7 cellular contexts compared by ENCODE assay signal in the genomic region with DNA sequence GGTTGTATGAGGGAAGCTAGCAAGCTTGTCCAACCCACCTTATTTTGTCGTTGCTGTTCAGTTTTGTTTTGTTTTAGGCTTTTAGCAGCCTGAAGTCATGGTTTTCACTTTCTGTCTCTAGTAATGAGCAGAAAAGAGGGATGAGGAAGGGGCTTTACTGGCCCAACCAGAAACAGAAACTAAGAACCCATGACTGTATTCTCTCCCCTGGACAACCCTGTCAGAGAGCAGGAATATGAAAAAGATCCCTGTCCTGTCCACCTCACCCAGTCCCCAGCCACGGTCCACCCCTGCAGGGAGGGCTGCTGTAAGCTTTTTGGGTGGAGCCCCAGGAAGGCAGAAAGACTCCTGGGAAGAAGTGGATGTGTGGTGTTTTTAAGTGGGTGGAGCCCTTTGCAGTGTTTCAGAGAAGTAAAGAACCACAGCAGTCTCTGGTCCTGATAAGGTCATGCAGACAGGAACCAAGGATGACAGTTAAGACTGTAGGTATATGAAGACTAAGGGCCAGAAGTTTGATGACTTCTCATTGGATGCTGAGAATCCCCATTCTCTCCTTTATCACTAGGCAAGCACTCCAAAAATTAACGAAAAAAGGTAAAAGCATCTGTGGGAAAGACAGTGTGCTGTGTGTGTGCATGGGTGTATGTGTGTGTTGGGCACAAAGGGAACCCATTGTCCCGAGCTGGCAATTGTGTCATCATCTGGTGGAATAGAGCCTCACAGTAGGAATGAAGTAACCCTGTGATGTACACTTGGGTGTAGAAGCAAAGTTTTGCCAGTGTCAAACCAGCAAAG. TPM values are rescaled to one million over a fixed set of nuclear protein-coding genes. Genes with fewer than 3 reads are reported as not detected.
A peak's percentile ranks its signal among the peaks of the same experiment; 100 is the strongest.
DNase-seq lines count a peak whose midpoint lies in the region; ATAC-seq, FAIRE-seq and TF ChIP-seq lines count a peak whose summit lies in the region.

No MANE protein-coding gene starts in this region.

- H3K23ac ChIP-seq in mesendoderm (ENCODE audit: low read length): no peak overlapping the region

- no peak overlapping the region for H2BK15ac ChIP-seq in mesendoderm (replicated peaks; ENCODE audit: low read depth)

- no CpG with 5 or more reads among the region's 4 CpGs for WGBS in mesendoderm (ENCODE audit: extremely low coverage, insufficient coverage, low lambda C conversion rate)
- 27 to 33% methylated on average over 3 to 4 of the region's 4 CpGs for WGBS in lower leg skin, 2 donors

- no peak overlapping the region for H2BK5ac ChIP-seq in mesendoderm (ENCODE audit: low read length)

- peak overlapping the region; percentile 64; the same call in 1 of the 2 replicates for H3K27ac ChIP-seq in MM.1S (ENCODE audit: low read length)
- no peak overlapping the region for H3K27ac ChIP-seq in mesendoderm (ENCODE audit: low read depth, low read length)

- no peak overlapping the region for H2BK120ac ChIP-seq in mesendoderm (ENCODE audit: low read depth, low read length)

- H3K4me3 ChIP-seq in MM.1S (ENCODE audit: low read length): peak overlapping the region; percentile 55
- H3K4me3 ChIP-seq in mesendoderm (ENCODE audit: low read length): no peak overlapping the region
- H3K4me3 ChIP-seq in lower leg skin (ENCODE audit: low read depth, poor library complexity, severe bottlenecking): no peak overlapping the region

- H3K27me3 ChIP-seq in MM.1S (replicated peaks; ENCODE audit: insufficient read depth, low read length) (no peaks in the 10 kb centered on the region), mesendoderm (ENCODE audit: insufficient read depth, low read length, poor library complexity) (no peaks in the 10 kb centered on the region)

- H3K79me1 ChIP-seq in mesendoderm (ENCODE audit: low read length): no peaks in the 10 kb centered on the region

- peak; percentile 70 for FAIRE-seq in GM18507 (lab: Jason Lieb, UNC)

- ATAC-seq in GM21737 (IDR thresholded peaks at IDR 0.05; ENCODE audit: unreplicated experiment) (peak; percentile 56), HG02981 (IDR thresholded peaks at IDR 0.05; ENCODE audit: unreplicated experiment) (no peak)

- no peaks in the 10 kb centered on the region for H3K9me3 ChIP-seq in MM.1S (replicated peaks; ENCODE audit: insufficient read depth, low read length)

- H4K20me1 ChIP-seq in MM.1S (ENCODE audit: insufficient read depth, low read length): no peaks in the 10 kb centered on the region

- no peak overlapping the region for H4K8ac ChIP-seq in mesendoderm (ENCODE audit: low read depth, low read length)

- H3K79me2 ChIP-seq in MM.1S (ENCODE audit: low read length): no peaks in the 10 kb centered on the region
- H3K79me2 ChIP-seq in mesendoderm (ENCODE audit: control insufficient read depth, insufficient read depth, low read length): no peaks in the 10 kb centered on the region

- no peak overlapping the region for H4K5ac ChIP-seq in mesendoderm (ENCODE audit: low read length)

- H2AK5ac ChIP-seq in mesendoderm (ENCODE audit: low read length): no peak overlapping the region

- H3K4ac ChIP-seq in mesendoderm (ENCODE audit: low read depth, low read length): peak overlapping the region; percentile 62

- H3K18ac ChIP-seq in mesendoderm (ENCODE audit: low read length): no peak overlapping the region

- H2AFZ ChIP-seq in MM.1S (ENCODE audit: low read length): peak overlapping the region; percentile 71

- intact Hi-C loops in lower leg skin (cut with DNase I; ENCODE audit: low total_unique reads): no loop called here

- H3K36me3 ChIP-seq in MM.1S (replicated peaks; ENCODE audit: insufficient read depth, low read length) (no peaks in the 10 kb centered on the region), mesendoderm (ENCODE audit: control insufficient read depth, insufficient read depth, low read length) (no peaks in the 10 kb centered on the region)

- no peak for TF ChIP-seq POLR2A in lower leg skin (IDR thresholded peaks at IDR 0.05)

- no peaks in the 10 kb centered on the region for H3K9me2 ChIP-seq in MM.1S (replicated peaks; ENCODE audit: insufficient read depth, low read length)

- no peak for DNase-seq in GM18507 (ENCODE audit: extremely low spot score, insufficient read length, low read depth)
- DNase-seq in MM.1S: peak; percentile 64
- no peak for DNase-seq in mesendoderm
- no peak for DNase-seq in NCI-H446 treated with DMSO at 0.1 percent for 48 hours (lab: John Stamatoyannopoulos, UW)
- no peak for DNase-seq in lower leg skin (ENCODE audit: low spot score in 2 of 2)

- H3F3A ChIP-seq in MM.1S (ENCODE audit: insufficient read depth, low read length): peaks cover 14% of the 10 kb centered on the region

- H3K9ac ChIP-seq in MM.1S (ENCODE audit: low read length) (peak overlapping the region; percentile 37; the same call in 1 of the 2 replicates), mesendoderm (ENCODE audit: low read length) (peak overlapping the region; percentile 37)

- H3K4me1 ChIP-seq in MM.1S (ENCODE audit: low read length) (peaks cover 33% of the 10 kb centered on the region), mesendoderm (ENCODE audit: control insufficient read depth, low read depth, low read length) (no peaks in the 10 kb centered on the region)

- H3K4me2 ChIP-seq in MM.1S (ENCODE audit: low read depth, low read length) (peak overlapping the region; percentile 79), mesendoderm (ENCODE audit: low read length) (no peak overlapping the region)

- TF ChIP-seq CTCF in MM.1S (IDR thresholded peaks at IDR 0.05; ENCODE audit: low read length): no peak
- no peak for TF ChIP-seq CTCF in lower leg skin (IDR thresholded peaks at IDR 0.05)

- H3K56ac ChIP-seq in mesendoderm (ENCODE audit: low read length): peak overlapping the region; percentile 61

RNA-seq across cellular contexts. Expression of gene MRPL32, which starts 13.8 kb away (rescaled TPM):
- 146 TPM for polyA plus RNA-seq in mesendoderm (2013, experiment 1 of 2)
- 197 TPM for polyA plus RNA-seq in mesendoderm (2013, experiment 2 of 2)
- 10 to 100 TPM; 19.1 to 31.7 (median 25.7) TPM for total RNA-seq in lower leg skin

RNA-seq across cellular contexts. Expression of gene PSMA2, which starts 14.0 kb away (rescaled TPM):
- 351 TPM for polyA plus RNA-seq in mesendoderm (2013, experiment 1 of 2)
- 360 TPM for polyA plus RNA-seq in mesendoderm (2013, experiment 2 of 2)
- 10 to 100 TPM; 28.5 to 59.8 (median 44.3) TPM for total RNA-seq in lower leg skin

RNA-seq across cellular contexts. Expression of gene C7orf25, which starts 34.1 kb away (rescaled TPM):
- 3.9 TPM for polyA plus RNA-seq in mesendoderm (2013, experiment 1 of 2)
- polyA plus RNA-seq in mesendoderm (2013, experiment 2 of 2): 3.9 TPM
- 1 to 10 TPM; 3.5 to 9.7 (median 5.9) TPM for total RNA-seq in lower leg skin
